Comparison of ENCODE assay signal across 2 cellular contexts in the genomic region with DNA sequence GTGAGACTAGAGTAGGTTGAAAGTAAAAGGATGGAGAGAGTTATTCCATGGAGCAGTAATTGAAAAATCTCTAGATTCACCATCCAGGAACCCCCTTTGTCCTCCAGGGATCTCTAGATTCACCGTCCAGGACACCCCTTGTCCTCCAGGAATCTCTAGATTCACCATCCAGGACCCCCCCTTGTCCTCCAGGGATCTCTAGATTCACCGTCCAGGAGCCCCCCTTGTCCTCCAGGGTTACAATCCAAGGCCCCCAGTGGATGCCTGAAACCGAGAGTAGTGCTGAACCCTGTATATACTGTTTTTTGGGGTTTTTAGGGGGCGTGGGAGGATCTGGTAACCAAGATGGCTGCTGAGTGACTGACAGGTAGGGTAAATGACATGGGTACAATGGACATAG.
TF ChIP-seq lines count a peak whose summit lies in the region.

No MANE protein-coding gene starts in this region.

TF ChIP-seq in endothelial cell of umbilical vein, 7 proteins besides CTCF, POLR2A, EP300 and RAD21:
- no peak for TF ChIP-seq MYC (IDR thresholded peaks at IDR 0.05; ENCODE audit: low read depth, low read length)
- TF ChIP-seq MAX (IDR thresholded peaks at IDR 0.05; ENCODE audit: insufficient read depth, insufficient read length): no peak

TF ChIP-seq in HepG2, 621 proteins besides CTCF, POLR2A, EP300 and RAD21:
- TF ChIP-seq, protein P1, sequence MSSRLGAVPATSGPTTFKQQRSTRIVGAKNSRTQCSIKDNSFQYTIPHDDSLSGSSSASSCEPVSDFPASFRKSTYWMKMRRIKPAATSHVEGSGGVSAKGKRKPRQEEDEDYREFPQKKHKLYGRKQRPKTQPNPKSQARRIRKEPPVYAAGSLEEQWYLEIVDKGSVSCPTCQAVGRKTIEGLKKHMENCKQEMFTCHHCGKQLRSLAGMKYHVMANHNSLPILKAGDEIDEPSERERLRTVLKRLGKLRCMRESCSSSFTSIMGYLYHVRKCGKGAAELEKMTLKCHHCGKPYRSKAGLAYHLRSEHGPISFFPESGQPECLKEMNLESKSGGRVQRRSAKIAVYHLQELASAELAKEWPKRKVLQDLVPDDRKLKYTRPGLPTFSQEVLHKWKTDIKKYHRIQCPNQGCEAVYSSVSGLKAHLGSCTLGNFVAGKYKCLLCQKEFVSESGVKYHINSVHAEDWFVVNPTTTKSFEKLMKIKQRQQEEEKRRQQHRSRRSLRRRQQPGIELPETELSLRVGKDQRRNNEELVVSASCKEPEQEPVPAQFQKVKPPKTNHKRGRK (CRISPR knock-in tag; IDR thresholded peaks at IDR 0.05): no peak
- TF ChIP-seq AHR (CRISPR knock-in tag; IDR thresholded peaks at IDR 0.05): no peak
- no peak for TF ChIP-seq ZNF83 (CRISPR knock-in tag; IDR thresholded peaks at IDR 0.05; ENCODE audit: borderline replicate concordance)
- TF ChIP-seq MXD4 (CRISPR knock-in tag; IDR thresholded peaks at IDR 0.05): no peak
- TF ChIP-seq ZNF777 (CRISPR knock-in tag; IDR thresholded peaks at IDR 0.05): no peak
- no peak for TF ChIP-seq ZNF501 (CRISPR knock-in tag; IDR thresholded peaks at IDR 0.05)
- TF ChIP-seq, protein P2, sequence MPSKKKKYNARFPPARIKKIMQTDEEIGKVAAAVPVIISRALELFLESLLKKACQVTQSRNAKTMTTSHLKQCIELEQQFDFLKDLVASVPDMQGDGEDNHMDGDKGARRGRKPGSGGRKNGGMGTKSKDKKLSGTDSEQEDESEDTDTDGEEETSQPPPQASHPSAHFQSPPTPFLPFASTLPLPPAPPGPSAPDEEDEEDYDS (CRISPR knock-in tag; IDR thresholded peaks at IDR 0.05): no peak
- TF ChIP-seq SRSF9 (IDR thresholded peaks at IDR 0.05; ENCODE audit: borderline replicate concordance, insufficient read depth, low read depth, low read length, poor library complexity, severe bottlenecking): no peak
- no peak for TF ChIP-seq ZNF34 (CRISPR knock-in tag; IDR thresholded peaks at IDR 0.05; ENCODE audit: borderline replicate concordance)
- TF ChIP-seq RXRB (CRISPR knock-in tag; IDR thresholded peaks at IDR 0.05; ENCODE audit: borderline replicate concordance): no peak
- TF ChIP-seq SKI (IDR thresholded peaks at IDR 0.05; ENCODE audit: partially characterized antibody): no peak
- TF ChIP-seq, protein P3, sequence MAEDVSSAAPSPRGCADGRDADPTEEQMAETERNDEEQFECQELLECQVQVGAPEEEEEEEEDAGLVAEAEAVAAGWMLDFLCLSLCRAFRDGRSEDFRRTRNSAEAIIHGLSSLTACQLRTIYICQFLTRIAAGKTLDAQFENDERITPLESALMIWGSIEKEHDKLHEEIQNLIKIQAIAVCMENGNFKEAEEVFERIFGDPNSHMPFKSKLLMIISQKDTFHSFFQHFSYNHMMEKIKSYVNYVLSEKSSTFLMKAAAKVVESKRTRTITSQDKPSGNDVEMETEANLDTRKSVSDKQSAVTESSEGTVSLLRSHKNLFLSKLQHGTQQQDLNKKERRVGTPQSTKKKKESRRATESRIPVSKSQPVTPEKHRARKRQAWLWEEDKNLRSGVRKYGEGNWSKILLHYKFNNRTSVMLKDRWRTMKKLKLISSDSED (CRISPR knock-in tag; IDR thresholded peaks at IDR 0.05): no peak
- no peak for TF ChIP-seq ZNF878 (CRISPR knock-in tag; IDR thresholded peaks at IDR 0.05)
- TF ChIP-seq RFX5 (IDR thresholded peaks at IDR 0.05; ENCODE audit: low read depth, low read length): no peak
- TF ChIP-seq NR2F2 (IDR thresholded peaks at IDR 0.05; ENCODE audit: borderline replicate concordance, low read depth): no peak
- no peak for TF ChIP-seq ZNF343 (CRISPR knock-in tag; IDR thresholded peaks at IDR 0.05)
- TF ChIP-seq, protein P4, sequence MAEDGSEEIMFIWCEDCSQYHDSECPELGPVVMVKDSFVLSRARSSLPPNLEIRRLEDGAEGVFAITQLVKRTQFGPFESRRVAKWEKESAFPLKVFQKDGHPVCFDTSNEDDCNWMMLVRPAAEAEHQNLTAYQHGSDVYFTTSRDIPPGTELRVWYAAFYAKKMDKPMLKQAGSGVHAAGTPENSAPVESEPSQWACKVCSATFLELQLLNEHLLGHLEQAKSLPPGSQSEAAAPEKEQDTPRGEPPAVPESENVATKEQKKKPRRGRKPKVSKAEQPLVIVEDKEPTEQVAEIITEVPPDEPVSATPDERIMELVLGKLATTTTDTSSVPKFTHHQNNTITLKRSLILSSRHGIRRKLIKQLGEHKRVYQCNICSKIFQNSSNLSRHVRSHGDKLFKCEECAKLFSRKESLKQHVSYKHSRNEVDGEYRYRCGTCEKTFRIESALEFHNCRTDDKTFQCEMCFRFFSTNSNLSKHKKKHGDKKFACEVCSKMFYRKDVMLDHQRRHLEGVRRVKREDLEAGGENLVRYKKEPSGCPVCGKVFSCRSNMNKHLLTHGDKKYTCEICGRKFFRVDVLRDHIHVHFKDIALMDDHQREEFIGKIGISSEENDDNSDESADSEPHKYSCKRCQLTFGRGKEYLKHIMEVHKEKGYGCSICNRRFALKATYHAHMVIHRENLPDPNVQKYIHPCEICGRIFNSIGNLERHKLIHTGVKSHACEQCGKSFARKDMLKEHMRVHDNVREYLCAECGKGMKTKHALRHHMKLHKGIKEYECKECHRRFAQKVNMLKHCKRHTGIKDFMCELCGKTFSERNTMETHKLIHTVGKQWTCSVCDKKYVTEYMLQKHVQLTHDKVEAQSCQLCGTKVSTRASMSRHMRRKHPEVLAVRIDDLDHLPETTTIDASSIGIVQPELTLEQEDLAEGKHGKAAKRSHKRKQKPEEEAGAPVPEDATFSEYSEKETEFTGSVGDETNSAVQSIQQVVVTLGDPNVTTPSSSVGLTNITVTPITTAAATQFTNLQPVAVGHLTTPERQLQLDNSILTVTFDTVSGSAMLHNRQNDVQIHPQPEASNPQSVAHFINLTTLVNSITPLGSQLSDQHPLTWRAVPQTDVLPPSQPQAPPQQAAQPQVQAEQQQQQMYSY (CRISPR knock-in tag; IDR thresholded peaks at IDR 0.05): no peak
- no peak for TF ChIP-seq BORCS8-MEF2B (CRISPR knock-in tag; IDR thresholded peaks at IDR 0.05)
